In genomic region chr17:17757944-17758343, GRCh38 we compare ENCODE assay signal across 11 cellular contexts.
DNase-seq lines count a peak whose midpoint lies in the region; ATAC-seq and TF ChIP-seq lines count a peak whose summit lies in the region.
"Had no signal": no experiment of that assay in that cellular context is flagged by ENCODE, and none has a peak within 500 bp of the region (broad histone marks: within the 10 kb centered on the region; RNA-seq: fewer than 3 reads in every experiment).

No MANE protein-coding gene starts in this region.

- peak overlapping the region; percentile 94 for H3K27ac Mint-ChIP-seq in activated naive CD8-positive, alpha-beta T cell treated with anti-CD3 and anti-CD28 coated beads, Interleukin-2, amount 10 ng/mL, durations not matched to agents 7 days and 5 days
- peak overlapping the region; percentile 65 for H3K27ac Mint-ChIP-seq in progenitor cell of endocrine pancreas

- no peaks in the 10 kb centered on the region for H3K9me3 ChIP-seq in hepatocyte (ENCODE audit: low read depth)
- H3K9me3 ChIP-seq: HAP-1, sigmoid colon had no signal

- ATAC-seq in activated naive CD8-positive, alpha-beta T cell treated with anti-CD3 and anti-CD28 coated beads, Interleukin-2, amount 10 ng/mL, durations not matched to agents 7 days and 5 days (ENCODE audit: low read depth): no peak
- ATAC-seq: Panc1 had no signal

- no peak overlapping the region for H3K27ac ChIP-seq in hepatocyte

- H2AFZ ChIP-seq in hepatocyte: no peak overlapping the region

- TF ChIP-seq CTCF in progenitor cell of endocrine pancreas (IDR thresholded peaks at IDR 0.05; ENCODE audit: unreplicated experiment) (no peak), hepatocyte (IDR thresholded peaks at IDR 0.05; ENCODE audit: poor library complexity) (no peak)

- peaks cover 50% of the 10 kb centered on the region for H3K4me1 Mint-ChIP-seq in activated naive CD8-positive, alpha-beta T cell treated with anti-CD3 and anti-CD28 coated beads, Interleukin-2, amount 10 ng/mL, durations not matched to agents 7 days and 5 days
- peaks cover 14% of the 10 kb centered on the region for H3K4me1 Mint-ChIP-seq in progenitor cell of endocrine pancreas (ENCODE audit: low read depth)

- 88% methylated on average over 14 of the region's 14 CpGs for WGBS in hepatocyte (ENCODE audit: low lambda C conversion rate, missing lambda C conversion rate)

- peaks cover 2% of the 10 kb centered on the region for H3K36me3 Mint-ChIP-seq in activated naive CD8-positive, alpha-beta T cell treated with anti-CD3 and anti-CD28 coated beads, Interleukin-2, amount 10 ng/mL, durations not matched to agents 7 days and 5 days
- H3K36me3 Mint-ChIP-seq in progenitor cell of endocrine pancreas (ENCODE audit: insufficient read depth): peaks cover 1% of the 10 kb centered on the region

- H3K27me3 Mint-ChIP-seq in activated naive CD8-positive, alpha-beta T cell treated with anti-CD3 and anti-CD28 coated beads, Interleukin-2, amount 10 ng/mL, durations not matched to agents 7 days and 5 days: no peaks in the 10 kb centered on the region
- no peaks in the 10 kb centered on the region for H3K27me3 Mint-ChIP-seq in progenitor cell of endocrine pancreas

- H3K4me3 Mint-ChIP-seq in activated naive CD8-positive, alpha-beta T cell treated with anti-CD3 and anti-CD28 coated beads, Interleukin-2, amount 10 ng/mL, durations not matched to agents 7 days and 5 days: peak overlapping the region; percentile 80
- no peak overlapping the region for H3K4me3 Mint-ChIP-seq in progenitor cell of endocrine pancreas (ENCODE audit: low read depth)

- POLR2A ChIA-PET in activated naive CD8-positive, alpha-beta T cell treated with anti-CD3 and anti-CD28 coated beads, Interleukin-2, amount 10 ng/mL, durations not matched to agents 7 days and 5 days (lab: Charles Lee): interaction anchor here (0.9 to 1.9 kb wide), 8 partner anchors 9 to 214 kb away, joined by 3 to 8 read pairs (median 4); partner anchors contain the start of genes DRC3, SREBF1 and TOM1L2

- H3K9me2 ChIP-seq in hepatocyte (replicated peaks; ENCODE audit: insufficient read depth): no peaks in the 10 kb centered on the region

- DNase-seq in NCI-H748 (lab: John Stamatoyannopoulos, UW; ENCODE audit: unreplicated experiment): peak; percentile 77
- DNase-seq in NCI-H748 treated with DMSO at 0.1 percent for 48 hours (lab: John Stamatoyannopoulos, UW): no peak
- DNase-seq in NCI-H1694 (lab: John Stamatoyannopoulos, UW): peak; percentile 31
- DNase-seq in activated naive CD8-positive, alpha-beta T cell treated with anti-CD3 and anti-CD28 coated beads, Interleukin-2, amount 10 ng/mL, durations not matched to agents 7 days and 5 days: no peak
- DNase-seq in progenitor cell of endocrine pancreas (ENCODE audit: low spot score, unreplicated experiment): no peak
- no peak for DNase-seq in hepatocyte (ENCODE audit: low spot score)
- DNase-seq in Ammon's horn (ENCODE audit: low spot score): no peak
- DNase-seq in KBM-7: no peak
- DNase-seq: sigmoid colon had no signal

- no peaks in the 10 kb centered on the region for H3K36me3 ChIP-seq in hepatocyte (replicated peaks; ENCODE audit: insufficient read depth, low read depth)
- H3K36me3 ChIP-seq: HAP-1, sigmoid colon had no signal

- no peak overlapping the region for H3K4me2 ChIP-seq in hepatocyte

- in situ Hi-C loops in KBM-7 (cut with MboI; ENCODE audit: low pct_unique_long_range_greater_than_20kb, low sequenced_read_pairs): no loop called here

- peaks cover 98% of the 10 kb centered on the region for H3K79me2 ChIP-seq in hepatocyte

- H3K4me1 ChIP-seq in hepatocyte (ENCODE audit: insufficient read depth): peaks cover 6% of the 10 kb centered on the region

- no peaks in the 10 kb centered on the region for H3K9me3 Mint-ChIP-seq in activated naive CD8-positive, alpha-beta T cell treated with anti-CD3 and anti-CD28 coated beads, Interleukin-2, amount 10 ng/mL, durations not matched to agents 7 days and 5 days
- H3K9me3 Mint-ChIP-seq in progenitor cell of endocrine pancreas (ENCODE audit: low read depth): no peaks in the 10 kb centered on the region

- peaks cover 35% of the 10 kb centered on the region for H4K20me1 ChIP-seq in hepatocyte (ENCODE audit: insufficient read depth, poor library complexity, severe bottlenecking)

- no peak overlapping the region for H3K4me3 ChIP-seq in hepatocyte
- H3K4me3 ChIP-seq: HAP-1, sigmoid colon had no signal

- H3K27me3 ChIP-seq in hepatocyte: no peaks in the 10 kb centered on the region
- H3K27me3 ChIP-seq: sigmoid colon had no signal

Comparison
In these comparisons a context has a peak if more than half of its experiments do, and no peak if none do; other contexts are left out.
1. DNase-seq: peak in NCI-H748 (single experiment) and NCI-H1694 (single experiment); none in NCI-H748 treated with DMSO at 0.1 percent for 48 hours (single experiment), activated naive CD8-positive, alpha-beta T cell treated with anti-CD3 and anti-CD28 coated beads, Interleukin-2, amount 10 ng/mL, durations not matched to agents 7 days and 5 days (single experiment), progenitor cell of endocrine pancreas (single experiment), hepatocyte (single experiment), Ammon's horn (single experiment) and KBM-7 (single experiment).